In the genomic region with DNA sequence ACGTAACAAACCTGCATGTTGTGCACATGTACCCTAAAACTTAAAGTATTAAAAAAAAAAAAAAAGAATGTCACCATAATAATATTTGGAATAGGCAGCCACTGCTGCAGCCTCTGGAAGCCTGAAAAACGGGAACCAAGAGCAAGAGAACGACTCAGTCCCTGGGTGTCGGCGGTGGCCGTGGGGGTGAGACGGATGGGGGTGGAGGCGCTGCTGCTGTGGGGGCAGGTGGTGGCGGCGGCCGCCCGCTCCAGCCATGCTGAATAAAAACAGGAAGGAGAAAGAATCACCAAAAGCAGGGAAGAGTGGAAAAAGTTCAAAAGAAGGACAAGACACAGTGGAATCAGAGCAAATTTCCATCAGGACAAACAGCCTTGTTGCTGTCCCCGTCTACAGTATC, we compare ENCODE assay signal across 16 cellular contexts.
"Had no signal": no experiment of that assay in that cellular context is flagged by ENCODE, and none has a peak within 500 bp of the region (broad histone marks: within the 10 kb centered on the region; RNA-seq: fewer than 3 reads in every experiment).

No MANE protein-coding gene starts in this region.

- H3K9me3 Mint-ChIP-seq: activated CD8-positive, alpha-beta T cell treated with anti-CD3 and anti-CD28 coated beads for 36 hours; activated naive CD4-positive, alpha-beta T cell treated with anti-CD3 and anti-CD28 coated beads, Interleukin-2, amount 50 U/mL, for 24 hours; naive thymus-derived CD4-positive, alpha-beta T cell had no signal

- H3K4me1 Mint-ChIP-seq: activated naive CD4-positive, alpha-beta T cell treated with anti-CD3 and anti-CD28 coated beads, Interleukin-2, amount 50 U/mL, for 24 hours had no signal

- H3K9me3 ChIP-seq: adrenal gland, mucosa of descending colon, tibial artery, vagina had no signal

- H3K4me3 ChIP-seq: adrenal gland, dorsolateral prefrontal cortex, mucosa of descending colon, tibial artery, vagina had no signal

- H3K27me3 ChIP-seq: adrenal gland, dorsolateral prefrontal cortex, tibial artery, vagina had no signal

- H3K4me3 Mint-ChIP-seq: activated CD8-positive, alpha-beta T cell treated with anti-CD3 and anti-CD28 coated beads for 36 hours; activated naive CD4-positive, alpha-beta T cell treated with anti-CD3 and anti-CD28 coated beads, Interleukin-2, amount 50 U/mL, for 24 hours; naive thymus-derived CD4-positive, alpha-beta T cell had no signal

- H3K27ac ChIP-seq: adrenal gland, dorsolateral prefrontal cortex, tibial artery, vagina, VCaP had no signal

- H3K27me3 Mint-ChIP-seq: activated CD8-positive, alpha-beta T cell treated with anti-CD3 and anti-CD28 coated beads for 36 hours; activated naive CD4-positive, alpha-beta T cell treated with anti-CD3 and anti-CD28 coated beads, Interleukin-2, amount 50 U/mL, for 24 hours; naive thymus-derived CD4-positive, alpha-beta T cell had no signal

- DNase-seq: activated CD8-positive, alpha-beta T cell treated with anti-CD3 and anti-CD28 coated beads for 36 hours; activated effector memory CD4-positive, alpha-beta T cell treated with anti-CD3 and anti-CD28 coated beads, Interleukin-2, amount 50 U/mL, for 16 hours; activated T-cell treated with anti-CD3 and anti-CD28 coated beads, Interleukin-2, amount 50 U/mL, for 48 hours; dorsolateral prefrontal cortex; mucosa of descending colon; naive thymus-derived CD4-positive, alpha-beta T cell; retina; stimulated activated CD4-positive, alpha-beta T cell treated with anti-CD3 and anti-CD28 coated beads, Interleukin-4, amount 100 ng/mL, for 1 hour; stimulated activated naive CD4-positive, alpha-beta T cell; T1000; tibial artery had no signal

- H3K36me3 ChIP-seq: adrenal gland had no signal

- H3K27ac Mint-ChIP-seq: activated CD8-positive, alpha-beta T cell treated with anti-CD3 and anti-CD28 coated beads for 36 hours; activated naive CD4-positive, alpha-beta T cell treated with anti-CD3 and anti-CD28 coated beads, Interleukin-2, amount 50 U/mL, for 24 hours; naive thymus-derived CD4-positive, alpha-beta T cell had no signal

- ATAC-seq: activated CD8-positive, alpha-beta T cell treated with anti-CD3 and anti-CD28 coated beads for 36 hours; left lobe of liver; mucosa of descending colon; naive thymus-derived CD4-positive, alpha-beta T cell had no signal

- H3K4me1 ChIP-seq: adrenal gland, tibial artery, vagina had no signal
